13 cellular contexts compared by ENCODE assay signal in genomic region chr22:21764038-21764804, GRCh38. TPM values are rescaled to one million over a fixed set of nuclear protein-coding genes. Genes with fewer than 3 reads are reported as not detected.
DNase-seq lines count a peak whose midpoint lies in the region; ATAC-seq and TF ChIP-seq lines count a peak whose summit lies in the region.
"Had no signal": no experiment of that assay in that cellular context is flagged by ENCODE, and none has a peak within 500 bp of the region (broad histone marks: within the 10 kb centered on the region; RNA-seq: fewer than 3 reads in every experiment).

No MANE protein-coding gene starts in this region.

- DNase-seq in CD8-positive, alpha-beta T cell: peak in 1 of 7 experiments; percentile 24
- DNase-seq in posterior vena cava (ENCODE audit: low spot score) (peak; percentile 32), smooth muscle cell (lab: John Stamatoyannopoulos, UW; ENCODE audit: unreplicated experiment) (no peak), UCSD-AML1 (lab: John Stamatoyannopoulos, UW; ENCODE audit: unreplicated experiment) (no peak)
- DNase-seq in activated CD4-positive, CD25-positive, alpha-beta regulatory T cell treated with anti-CD3 and anti-CD28 coated beads, Interleukin-2, amount 50 U/mL, for 72 hours: no peak
- DNase-seq: adrenal gland; BE2C; central memory CD4-positive, alpha-beta T cell; Kasumi-1; NCI-H1436 treated with DMSO at 0.1 percent for 48 hours; NK-92 treated with Interleukin-12 subunit alpha and Interleukin-12 subunit beta, amount 100 ng/mL, for 24 hours had no signal

- H3K4me2 ChIP-seq in OCI-LY3 (ENCODE audit: low read length): peak overlapping the region; percentile 78
- no peak overlapping the region for H3K4me2 ChIP-seq in smooth muscle cell

- H3K79me2 ChIP-seq in OCI-LY3 (ENCODE audit: low read length): no peaks in the 10 kb centered on the region
- H3K79me2 ChIP-seq in smooth muscle cell (ENCODE audit: low read depth): no peaks in the 10 kb centered on the region

- H3K4me1 Mint-ChIP-seq in CD8-positive, alpha-beta T cell (ENCODE audit: low read depth): peaks cover 77% of the 10 kb centered on the region
- peaks cover 53% of the 10 kb centered on the region for H3K4me1 Mint-ChIP-seq in activated naive CD8-positive, alpha-beta T cell (ENCODE audit: low read depth)

- TF ChIP-seq CTCF in CD8-positive, alpha-beta T cell (IDR thresholded peaks at IDR 0.05): no peak
- no peak for TF ChIP-seq CTCF in OCI-LY3 (IDR thresholded peaks at IDR 0.05; ENCODE audit: low read depth, low read length)
- TF ChIP-seq CTCF in smooth muscle cell (IDR thresholded peaks at IDR 0.05; ENCODE audit: borderline replicate concordance, insufficient read depth, poor library complexity, severe bottlenecking): no peak

- ATAC-seq in CD8-positive, alpha-beta T cell: peak; percentile 18

- H3K4me3 Mint-ChIP-seq in CD8-positive, alpha-beta T cell: peak overlapping the region; percentile 5
- no peak overlapping the region for H3K4me3 Mint-ChIP-seq in activated naive CD8-positive, alpha-beta T cell

- H3F3A ChIP-seq in smooth muscle cell (ENCODE audit: low read depth): no peaks in the 10 kb centered on the region

- H3K9me3 ChIP-seq in CD8-positive, alpha-beta T cell (ENCODE audit: low read length): no peaks in the 10 kb centered on the region
- no peaks in the 10 kb centered on the region for H3K9me3 ChIP-seq in OCI-LY3 (ENCODE audit: insufficient read depth, low read length)
- H3K9me3 ChIP-seq in smooth muscle cell (replicated peaks; ENCODE audit: low read depth): no peaks in the 10 kb centered on the region
- H3K9me3 ChIP-seq: adrenal gland, BE2C had no signal

- no peaks in the 10 kb centered on the region for H3K9me3 Mint-ChIP-seq in CD8-positive, alpha-beta T cell
- H3K9me3 Mint-ChIP-seq in activated naive CD8-positive, alpha-beta T cell (ENCODE audit: low read depth): no peaks in the 10 kb centered on the region

- intact Hi-C loops in CD8-positive, alpha-beta T cell (cut with DNase I, micrococcal nuclease): loop anchor here (2.0 to 10.0 kb wide), 3 partner anchors 19 to 51 kb away; no protein-coding TSS in a partner anchor
- intact Hi-C loops in posterior vena cava (cut with DNase I): no loop called here

- no peak overlapping the region for H2AFZ ChIP-seq in OCI-LY3 (ENCODE audit: low read depth, low read length)
- H2AFZ ChIP-seq in smooth muscle cell (ENCODE audit: low read depth): no peak overlapping the region

- CTCF ChIA-PET in CD8-positive, alpha-beta T cell (lab: Charles Lee): no interaction called here

- H4K20me1 ChIP-seq in OCI-LY3 (ENCODE audit: insufficient read depth, low read length): peaks cover 62% of the 10 kb centered on the region
- H4K20me1 ChIP-seq in smooth muscle cell (ENCODE audit: low read depth): peaks cover 15% of the 10 kb centered on the region

- H3K9ac ChIP-seq in OCI-LY3 (ENCODE audit: low read length) (no peak overlapping the region), smooth muscle cell (ENCODE audit: low read depth) (no peak overlapping the region)

- peaks cover 91% of the 10 kb centered on the region for H3K36me3 Mint-ChIP-seq in CD8-positive, alpha-beta T cell
- H3K36me3 Mint-ChIP-seq in activated naive CD8-positive, alpha-beta T cell: peaks cover 9% of the 10 kb centered on the region

- H3K36me3 ChIP-seq in CD8-positive, alpha-beta T cell (ENCODE audit: insufficient read depth, low read length): peaks cover 25% of the 10 kb centered on the region
- peaks cover 84% of the 10 kb centered on the region for H3K36me3 ChIP-seq in OCI-LY3 (replicated peaks; ENCODE audit: low read depth, low read length)
- peaks cover 24% of the 10 kb centered on the region for H3K36me3 ChIP-seq in smooth muscle cell (ENCODE audit: low read depth)

- 94% methylated on average over 9 of the region's 9 CpGs for WGBS in smooth muscle cell (ENCODE audit: low lambda C conversion rate)

- peak overlapping the region; percentile 74 for H3K27ac Mint-ChIP-seq in CD8-positive, alpha-beta T cell
- H3K27ac Mint-ChIP-seq in activated naive CD8-positive, alpha-beta T cell: peak overlapping the region; percentile 25

- no peaks in the 10 kb centered on the region for H3K27me3 Mint-ChIP-seq in CD8-positive, alpha-beta T cell (ENCODE audit: low read depth)
- H3K27me3 Mint-ChIP-seq in activated naive CD8-positive, alpha-beta T cell: no peaks in the 10 kb centered on the region

- no peak overlapping the region for H3K4me3 ChIP-seq in CD8-positive, alpha-beta T cell (ENCODE audit: low read depth, low read length)
- H3K4me3 ChIP-seq in OCI-LY3 (ENCODE audit: low read length) (no peak overlapping the region), smooth muscle cell (no peak overlapping the region)
- H3K4me3 ChIP-seq: adrenal gland had no signal

- H3K27ac ChIP-seq in CD8-positive, alpha-beta T cell (ENCODE audit: low read depth, low read length): peak overlapping the region; percentile 38
- H3K27ac ChIP-seq in OCI-LY3 (ENCODE audit: low read length) (no peak overlapping the region), smooth muscle cell (ENCODE audit: low read depth) (no peak overlapping the region)

- peaks cover 57% of the 10 kb centered on the region for H3K4me1 ChIP-seq in CD8-positive, alpha-beta T cell (ENCODE audit: insufficient read depth, low read length)
- H3K4me1 ChIP-seq in OCI-LY3 (ENCODE audit: low read length) (peaks cover 42% of the 10 kb centered on the region), smooth muscle cell (ENCODE audit: low read depth) (no peaks in the 10 kb centered on the region)
- H3K4me1 ChIP-seq: adrenal gland, BE2C had no signal

- H3K27me3 ChIP-seq in CD8-positive, alpha-beta T cell (ENCODE audit: insufficient read depth, low read length): no peaks in the 10 kb centered on the region
- H3K27me3 ChIP-seq in OCI-LY3 (ENCODE audit: low read depth, low read length) (no peaks in the 10 kb centered on the region), smooth muscle cell (ENCODE audit: low read depth) (no peaks in the 10 kb centered on the region)
- H3K27me3 ChIP-seq: adrenal gland, BE2C had no signal

- POLR2A ChIA-PET in CD8-positive, alpha-beta T cell (lab: Charles Lee): interaction anchor here (0.6 to 1.0 kb wide), 4 partner anchors 8 to 103 kb away, joined by 3 read pairs; partner anchors contain the start of genes MAPK1 and YPEL1

RNA-seq across cellular contexts. Expression of gene YPEL1, which starts 28.6 kb away (rescaled TPM):
- 1 to 10 TPM; 3.2 to 3.3 TPM for total RNA-seq in CD8-positive, alpha-beta T cell
- total RNA-seq in posterior vena cava (1 to 10 TPM; 1.2 to 1.8 TPM), smooth muscle cell (1.2 and 1.8 TPM in 2 replicates)
- 4.1 TPM in 2 replicates for polyA plus RNA-seq in smooth muscle cell

Comparison
In these comparisons a context has a peak if more than half of its experiments do, and no peak if none do; other contexts are left out.
1. intact Hi-C loops: an anchor here in CD8-positive, alpha-beta T cell (2.0 to 10.0 kb wide); none called in posterior vena cava.